24 cellular contexts compared by ENCODE assay signal in the genomic region with DNA sequence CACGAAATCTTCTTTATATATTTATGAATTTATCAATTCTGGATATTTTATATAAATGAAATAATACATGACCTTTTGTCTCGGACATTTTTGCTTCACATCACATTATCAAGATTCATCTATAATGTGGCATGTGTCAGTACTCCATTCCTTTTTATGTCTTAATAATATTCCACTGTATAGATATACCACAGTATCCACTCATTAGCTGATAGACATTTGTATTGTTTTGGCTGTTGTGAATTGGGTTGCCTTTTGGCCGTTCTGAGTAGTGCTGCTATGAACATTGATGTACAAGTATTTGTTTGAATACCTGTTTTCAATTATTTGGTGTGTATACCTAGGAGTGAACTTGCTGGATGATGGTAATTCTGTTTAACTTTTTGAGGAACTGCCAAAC.
"Had no signal": no experiment of that assay in that cellular context is flagged by ENCODE, and none has a peak within 500 bp of the region (broad histone marks: within the 10 kb centered on the region; RNA-seq: fewer than 3 reads in every experiment).

No MANE protein-coding gene starts in this region.

- H3K27me3 ChIP-seq: colonic mucosa, dorsolateral prefrontal cortex, esophagus muscularis mucosa, esophagus squamous epithelium, foreskin keratinocyte, gastrocnemius medialis, gastroesophageal sphincter, heart left ventricle, heart right ventricle had no signal

- H3K9me3 ChIP-seq: colonic mucosa, esophagus muscularis mucosa, esophagus squamous epithelium, gastrocnemius medialis, gastroesophageal sphincter had no signal

- H3K27ac ChIP-seq: colonic mucosa, coronary artery, dorsolateral prefrontal cortex, epithelial cell of prostate, esophagus muscularis mucosa, esophagus squamous epithelium, foreskin keratinocyte, gastrocnemius medialis, gastroesophageal sphincter, heart left ventricle, heart right ventricle had no signal

- H3K4me3 ChIP-seq: colonic mucosa, coronary artery, dorsolateral prefrontal cortex, esophagus muscularis mucosa, esophagus squamous epithelium, gastrocnemius medialis, gastroesophageal sphincter, heart left ventricle, heart right ventricle had no signal

- ATAC-seq: effector memory CD8-positive, alpha-beta T cell; esophagus mucosa; foreskin keratinocyte; gastrocnemius medialis; gastroesophageal sphincter; heart left ventricle; heart right ventricle had no signal

- H3K4me1 ChIP-seq: colonic mucosa, esophagus muscularis mucosa, esophagus squamous epithelium, foreskin keratinocyte, gastrocnemius medialis, gastroesophageal sphincter, heart left ventricle, heart right ventricle had no signal

- H3K36me3 ChIP-seq: colonic mucosa, esophagus muscularis mucosa, esophagus squamous epithelium, gastrocnemius medialis, gastroesophageal sphincter, heart left ventricle, heart right ventricle had no signal

- DNase-seq: colonic mucosa; cortex of kidney; dermis blood vessel endothelial cell; dorsolateral prefrontal cortex; effector CD4-positive, alpha-beta T cell; effector CD8-positive, alpha-beta T cell; effector memory CD4-positive, alpha-beta T cell; effector memory CD8-positive, alpha-beta T cell; endodermal cell; erythroblast; esophagus squamous epithelium; foreskin fibroblast; foreskin keratinocyte; foreskin melanocyte; gastrocnemius medialis; glutamatergic neuron; head of caudate nucleus; heart left ventricle; heart right ventricle had no signal
